8 cellular contexts compared by ENCODE assay signal in the genomic region with DNA sequence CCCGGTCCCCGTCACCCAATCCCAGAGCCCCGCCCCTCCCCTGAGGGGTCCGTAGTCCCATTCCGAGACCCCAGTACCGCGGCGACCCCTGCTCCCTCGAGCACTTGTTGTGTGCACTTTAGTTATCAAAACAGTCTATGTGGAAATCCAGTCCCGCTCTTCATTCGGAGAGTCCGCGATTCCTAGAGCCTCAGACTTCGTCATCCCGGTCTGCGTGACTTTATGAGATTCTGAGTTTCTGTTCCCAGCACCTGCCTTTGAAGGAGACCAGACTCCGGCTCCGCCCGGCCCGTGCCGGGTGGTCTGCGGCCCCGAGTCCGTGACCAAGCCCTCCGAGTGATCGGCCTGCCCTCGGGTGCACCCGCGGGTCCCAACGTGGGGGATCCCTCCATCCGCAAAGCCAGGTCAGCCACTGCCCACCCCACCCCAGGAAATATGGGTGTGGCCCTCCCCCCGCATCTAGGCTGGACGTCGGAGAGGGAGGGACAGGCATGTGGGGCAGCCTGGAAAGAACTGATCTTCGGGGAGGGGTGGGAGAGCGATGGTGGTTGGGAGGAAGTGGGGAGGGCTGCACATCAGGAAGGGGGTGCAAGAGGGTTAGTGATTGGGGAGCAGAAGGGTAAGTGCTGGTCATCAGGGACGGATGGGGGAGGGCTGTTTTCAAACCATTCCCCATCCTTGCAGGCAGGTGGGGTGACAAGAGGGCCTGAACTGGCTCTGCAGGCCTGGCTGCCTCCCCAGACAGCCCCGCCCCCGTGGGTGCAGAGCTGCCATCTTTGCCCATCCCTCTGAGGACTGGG. TPM values are rescaled to one million over a fixed set of nuclear protein-coding genes. Genes with fewer than 3 reads are reported as not detected.
A peak's percentile ranks its signal among the peaks of the same experiment; 100 is the strongest.
DNase-seq lines count a peak whose midpoint lies in the region; ATAC-seq and TF ChIP-seq lines count a peak whose summit lies in the region.

No MANE protein-coding gene starts in this region.

- H3K4me3 ChIP-seq in lung = peak overlapping the region; percentile 60

- H3K27me3 ChIP-seq in lung (ENCODE audit: control insufficient read depth, insufficient read depth) = no peaks in the 10 kb centered on the region

- TF ChIP-seq CTCF in lung (IDR thresholded peaks at IDR 0.05; ENCODE audit: control extremely low read depth, extremely low read depth) = no peak

- H3K9me3 ChIP-seq in lung (ENCODE audit: control insufficient read depth in 2 of 2, insufficient read depth in 1 of 2, low read length in 1 of 2) = peaks cover 0 to 2% of the 10 kb centered on the region in 2 donors

- DNase-seq in DMS 273 (lab: John Stamatoyannopoulos, UW; ENCODE audit: unreplicated experiment) (peak; percentile 70), DMS 273 treated with DMSO at 0.1 percent for 48 hours (lab: John Stamatoyannopoulos, UW) (no peak), NCI-H226 (peak; percentile 63), lung (ENCODE audit: low spot score) (peak; percentile 50)
- DNase-seq in activated CD4-positive, alpha-beta T cell treated with anti-CD3 and anti-CD28 coated beads, Interleukin-2, amount 50 U/mL, for 48 hours = peak; percentile 54 to 67
- peak; percentile 8 for DNase-seq in effector CD8-positive, alpha-beta T cell (lab: John Stamatoyannopoulos, UW)
- peak; percentile 25 for DNase-seq in stimulated activated CD8-positive, alpha-beta memory T cell treated with anti-CD3 and anti-CD28 coated beads, Interleukin-7, amount 100 ng/mL, for 24 hours (ENCODE audit: low read depth)

- peaks cover 0 to 18% of the 10 kb centered on the region in 2 donors for H3K4me1 ChIP-seq in lung (ENCODE audit: control insufficient read depth in 2 of 2, insufficient read depth in 2 of 2, low read length in 2 of 2)

- 0 to 2% methylated on average over 38 to 39 of the region's 39 CpGs for WGBS in lung, 2 donors

- H3K27ac ChIP-seq in lung (ENCODE audit: low read depth in 1 of 2, low read length in 1 of 2) = peak overlapping the region; percentile 88 to 93

- ATAC-seq in HG02763 (IDR thresholded peaks at IDR 0.05; ENCODE audit: unreplicated experiment) (peak; percentile 24), lung (ENCODE audit: insufficient read depth, low FRiP score) (peak; percentile 14)

- H3K36me3 ChIP-seq in lung (ENCODE audit: control insufficient read depth in 2 of 2, insufficient read depth in 2 of 2, low read length in 2 of 2) = peaks cover 11 to 32% of the 10 kb centered on the region in 2 donors

RNA-seq across cellular contexts. Expression of gene LRSAM1, which starts 0.6 kb away (rescaled TPM):
- total RNA-seq in lung = 10 to 100 TPM; 19.5 to 24.5 TPM
- 10 to 100 TPM; 13.5 to 16.6 TPM for polyA plus RNA-seq in lung

RNA-seq across cellular contexts. Expression of gene RPL12, which starts 0.7 kb away (rescaled TPM):
- total RNA-seq in lung = 1,000 to 10,000 TPM in 1 of 2 donors, 100 to 1,000 TPM in 1; 768 to 1,125 TPM
- polyA plus RNA-seq in lung = 1,000 to 10,000 TPM; 2,042 to 5,137 TPM

RNA-seq across cellular contexts. Expression of gene ZNF79, which starts 27.7 kb away (rescaled TPM):
- 1 to 10 TPM; 8.7 to 9.3 TPM for total RNA-seq in lung
- 1 to 10 TPM; 3.1 TPM for polyA plus RNA-seq in lung

RNA-seq across cellular contexts. Expression of gene SLC2A8, which starts 54.9 kb away (rescaled TPM):
- total RNA-seq in lung = 10 to 100 TPM in 1 of 2 donors, 1 to 10 TPM in 1; 8.9 to 18.8 TPM
- polyA plus RNA-seq in lung = 10 to 100 TPM; 14.7 to 17.9 TPM
